8 cellular contexts compared by ENCODE assay signal in the genomic region with DNA sequence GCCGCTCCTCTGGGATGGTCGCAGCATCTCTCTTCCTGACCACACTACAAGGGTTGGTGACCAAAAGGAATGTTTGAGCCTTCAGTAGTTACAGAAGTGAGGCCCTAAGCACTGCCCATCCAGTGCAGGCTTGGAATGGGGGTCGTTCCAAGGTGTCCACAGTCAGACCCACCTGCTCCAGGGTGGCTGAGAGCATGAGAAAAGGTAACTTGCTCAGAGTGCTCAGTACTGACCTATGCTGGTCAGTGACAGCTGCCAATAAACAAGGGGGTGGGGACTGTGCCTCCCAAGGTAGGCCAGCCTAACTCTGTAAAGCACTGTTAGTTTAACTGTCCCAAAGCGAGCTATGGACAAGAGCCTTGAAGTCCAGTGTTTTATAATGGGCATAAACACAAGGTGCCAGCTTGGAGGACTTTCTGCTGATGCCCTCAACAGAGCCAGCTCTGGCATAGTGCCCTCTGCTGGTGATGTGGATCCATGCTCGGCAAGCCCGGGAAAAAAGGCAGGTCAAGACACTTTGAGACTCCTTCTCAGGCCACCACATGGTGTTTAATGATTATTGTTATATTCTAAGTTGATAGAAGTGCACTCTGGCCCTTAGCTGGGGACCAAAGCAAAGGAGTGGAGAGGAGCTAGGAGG.
DNase-seq lines count a peak whose midpoint lies in the region; ATAC-seq lines count a peak whose summit lies in the region.

No MANE protein-coding gene starts in this region.

- no peak overlapping the region for H4K8ac ChIP-seq in mesenchymal stem cell (ENCODE audit: low read length)

- H3K9me3 ChIP-seq in mesenchymal stem cell (ENCODE audit: control insufficient read depth, low read length), result no peaks in the 10 kb centered on the region

- no peak overlapping the region for H2BK120ac ChIP-seq in mesenchymal stem cell (ENCODE audit: low read depth, low read length)

- H3K79me1 ChIP-seq in mesenchymal stem cell (replicated peaks; ENCODE audit: low read length, poor library complexity, severe bottlenecking), result no peaks in the 10 kb centered on the region

- H3K23ac ChIP-seq in mesenchymal stem cell (ENCODE audit: low read length in 2 of 2), result no peak overlapping the region

- peak overlapping the region; percentile 45 to 66 for H2BK12ac ChIP-seq in mesenchymal stem cell (ENCODE audit: low read length in 2 of 2)

- no peak overlapping the region for H2AK5ac ChIP-seq in mesenchymal stem cell (ENCODE audit: low read length, severe bottlenecking)

- H3K4ac ChIP-seq in mesenchymal stem cell (ENCODE audit: low read depth in 1 of 2, low read length in 2 of 2), result no peak overlapping the region

- WGBS in mesenchymal stem cell, result 44% methylated on average over 5 of the region's 6 CpGs

- H3K9ac ChIP-seq in mesenchymal stem cell (ENCODE audit: low read length), result peak overlapping the region; percentile 20

- H3K4me3 ChIP-seq in mesenchymal stem cell (ENCODE audit: insufficient read depth in 1 of 2, low read depth in 1 of 2, low read length in 2 of 2), result no peak overlapping the region

- peak; percentile 28 for DNase-seq in activated CD4-positive, CD25-positive, alpha-beta regulatory T cell treated with anti-CD3 and anti-CD28 coated beads, Interleukin-2, amount 50 U/mL, for 16 hours (ENCODE audit: low read depth, low spot score)
- DNase-seq in NCI-H2196 treated with DMSO at 0.1 percent for 48 hours (lab: John Stamatoyannopoulos, UW; ENCODE audit: unreplicated experiment) (peak; percentile 34), mesenchymal stem cell (peak; percentile 38)
- peak; percentile 19 to 26 for DNase-seq in activated CD4-positive, alpha-beta T cell treated with anti-CD3 and anti-CD28 coated beads, Interleukin-2, amount 50 U/mL, for 4 hours
- peak; percentile 30 for DNase-seq in effector CD4-positive, alpha-beta T cell
- peak; percentile 8 to 14 for DNase-seq in stimulated activated CD8-positive, alpha-beta memory T cell treated with anti-CD3 and anti-CD28 coated beads, Interleukin-7, amount 100 ng/mL, for 4 hours (ENCODE audit: low read depth in 2 of 2)

- H3K4me1 ChIP-seq in mesenchymal stem cell (ENCODE audit: control insufficient read depth, insufficient read depth, low read depth, low read length), result no peaks in the 10 kb centered on the region

- no peak for ATAC-seq in activated CD4-positive, CD25-positive, alpha-beta regulatory T cell treated with anti-CD3 and anti-CD28 coated beads, Interleukin-2, amount 50 U/mL, for 24 hours
- ATAC-seq in HG02763 (IDR thresholded peaks at IDR 0.05; ENCODE audit: unreplicated experiment), result peak; percentile 66

- no peak overlapping the region for H3K4me2 ChIP-seq in mesenchymal stem cell (ENCODE audit: low read length, poor library complexity, severe bottlenecking)

- no peaks in the 10 kb centered on the region for H3K36me3 ChIP-seq in mesenchymal stem cell (ENCODE audit: control insufficient read depth in 1 of 2, insufficient read depth in 2 of 2, low read depth in 1 of 2, low read length in 2 of 2)

- no peak overlapping the region for H2AFZ ChIP-seq in mesenchymal stem cell (ENCODE audit: low read depth, low read length)

- H2BK15ac ChIP-seq in mesenchymal stem cell (ENCODE audit: low read depth, poor library complexity, severe bottlenecking), result no peak overlapping the region

- H3K14ac ChIP-seq in mesenchymal stem cell (ENCODE audit: low read length in 2 of 2), result no peak overlapping the region

- peaks cover 0 to 8% of the 10 kb centered on the region in 2 experiments for H3K27me3 ChIP-seq in mesenchymal stem cell (ENCODE audit: control insufficient read depth in 1 of 2, insufficient read depth in 1 of 2, low read length in 2 of 2)

- no peak overlapping the region for H3K18ac ChIP-seq in mesenchymal stem cell (ENCODE audit: low read depth in 1 of 2, low read length in 2 of 2)

- H4K91ac ChIP-seq in mesenchymal stem cell (ENCODE audit: low read length), result no peak overlapping the region

- no peak overlapping the region for H3K27ac ChIP-seq in mesenchymal stem cell (ENCODE audit: low read length, poor library complexity, severe bottlenecking)

- H2BK5ac ChIP-seq in mesenchymal stem cell (ENCODE audit: low read depth, low read length, poor library complexity, severe bottlenecking), result no peak overlapping the region
